Comparison of ENCODE assay signal across 2 cellular contexts in the genomic region with DNA sequence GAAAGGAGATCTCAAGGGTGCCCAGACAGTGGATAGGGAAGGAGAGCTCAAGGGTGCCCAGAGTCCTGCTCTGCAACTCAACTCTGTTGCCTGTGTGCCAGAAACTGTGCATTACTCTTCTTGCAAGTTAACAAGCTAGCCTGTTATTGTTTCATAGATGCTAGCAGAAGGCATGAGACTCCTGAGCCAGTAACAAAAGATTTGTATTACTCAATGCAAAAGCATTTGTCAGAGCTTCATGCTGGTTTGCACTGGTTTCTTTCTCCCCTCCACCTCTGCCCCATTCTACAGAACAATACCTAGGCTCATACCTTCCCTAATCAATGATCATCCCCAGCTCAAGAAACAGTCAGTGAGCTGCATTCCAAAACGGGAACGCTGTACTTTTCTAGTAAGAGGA.
TF ChIP-seq lines count a peak whose summit lies in the region.

No MANE protein-coding gene starts in this region.

TF ChIP-seq in GM23338, 12 proteins besides CTCF, POLR2A, EP300 and RAD21 (continues in another document):
- TF ChIP-seq, protein P1, sequence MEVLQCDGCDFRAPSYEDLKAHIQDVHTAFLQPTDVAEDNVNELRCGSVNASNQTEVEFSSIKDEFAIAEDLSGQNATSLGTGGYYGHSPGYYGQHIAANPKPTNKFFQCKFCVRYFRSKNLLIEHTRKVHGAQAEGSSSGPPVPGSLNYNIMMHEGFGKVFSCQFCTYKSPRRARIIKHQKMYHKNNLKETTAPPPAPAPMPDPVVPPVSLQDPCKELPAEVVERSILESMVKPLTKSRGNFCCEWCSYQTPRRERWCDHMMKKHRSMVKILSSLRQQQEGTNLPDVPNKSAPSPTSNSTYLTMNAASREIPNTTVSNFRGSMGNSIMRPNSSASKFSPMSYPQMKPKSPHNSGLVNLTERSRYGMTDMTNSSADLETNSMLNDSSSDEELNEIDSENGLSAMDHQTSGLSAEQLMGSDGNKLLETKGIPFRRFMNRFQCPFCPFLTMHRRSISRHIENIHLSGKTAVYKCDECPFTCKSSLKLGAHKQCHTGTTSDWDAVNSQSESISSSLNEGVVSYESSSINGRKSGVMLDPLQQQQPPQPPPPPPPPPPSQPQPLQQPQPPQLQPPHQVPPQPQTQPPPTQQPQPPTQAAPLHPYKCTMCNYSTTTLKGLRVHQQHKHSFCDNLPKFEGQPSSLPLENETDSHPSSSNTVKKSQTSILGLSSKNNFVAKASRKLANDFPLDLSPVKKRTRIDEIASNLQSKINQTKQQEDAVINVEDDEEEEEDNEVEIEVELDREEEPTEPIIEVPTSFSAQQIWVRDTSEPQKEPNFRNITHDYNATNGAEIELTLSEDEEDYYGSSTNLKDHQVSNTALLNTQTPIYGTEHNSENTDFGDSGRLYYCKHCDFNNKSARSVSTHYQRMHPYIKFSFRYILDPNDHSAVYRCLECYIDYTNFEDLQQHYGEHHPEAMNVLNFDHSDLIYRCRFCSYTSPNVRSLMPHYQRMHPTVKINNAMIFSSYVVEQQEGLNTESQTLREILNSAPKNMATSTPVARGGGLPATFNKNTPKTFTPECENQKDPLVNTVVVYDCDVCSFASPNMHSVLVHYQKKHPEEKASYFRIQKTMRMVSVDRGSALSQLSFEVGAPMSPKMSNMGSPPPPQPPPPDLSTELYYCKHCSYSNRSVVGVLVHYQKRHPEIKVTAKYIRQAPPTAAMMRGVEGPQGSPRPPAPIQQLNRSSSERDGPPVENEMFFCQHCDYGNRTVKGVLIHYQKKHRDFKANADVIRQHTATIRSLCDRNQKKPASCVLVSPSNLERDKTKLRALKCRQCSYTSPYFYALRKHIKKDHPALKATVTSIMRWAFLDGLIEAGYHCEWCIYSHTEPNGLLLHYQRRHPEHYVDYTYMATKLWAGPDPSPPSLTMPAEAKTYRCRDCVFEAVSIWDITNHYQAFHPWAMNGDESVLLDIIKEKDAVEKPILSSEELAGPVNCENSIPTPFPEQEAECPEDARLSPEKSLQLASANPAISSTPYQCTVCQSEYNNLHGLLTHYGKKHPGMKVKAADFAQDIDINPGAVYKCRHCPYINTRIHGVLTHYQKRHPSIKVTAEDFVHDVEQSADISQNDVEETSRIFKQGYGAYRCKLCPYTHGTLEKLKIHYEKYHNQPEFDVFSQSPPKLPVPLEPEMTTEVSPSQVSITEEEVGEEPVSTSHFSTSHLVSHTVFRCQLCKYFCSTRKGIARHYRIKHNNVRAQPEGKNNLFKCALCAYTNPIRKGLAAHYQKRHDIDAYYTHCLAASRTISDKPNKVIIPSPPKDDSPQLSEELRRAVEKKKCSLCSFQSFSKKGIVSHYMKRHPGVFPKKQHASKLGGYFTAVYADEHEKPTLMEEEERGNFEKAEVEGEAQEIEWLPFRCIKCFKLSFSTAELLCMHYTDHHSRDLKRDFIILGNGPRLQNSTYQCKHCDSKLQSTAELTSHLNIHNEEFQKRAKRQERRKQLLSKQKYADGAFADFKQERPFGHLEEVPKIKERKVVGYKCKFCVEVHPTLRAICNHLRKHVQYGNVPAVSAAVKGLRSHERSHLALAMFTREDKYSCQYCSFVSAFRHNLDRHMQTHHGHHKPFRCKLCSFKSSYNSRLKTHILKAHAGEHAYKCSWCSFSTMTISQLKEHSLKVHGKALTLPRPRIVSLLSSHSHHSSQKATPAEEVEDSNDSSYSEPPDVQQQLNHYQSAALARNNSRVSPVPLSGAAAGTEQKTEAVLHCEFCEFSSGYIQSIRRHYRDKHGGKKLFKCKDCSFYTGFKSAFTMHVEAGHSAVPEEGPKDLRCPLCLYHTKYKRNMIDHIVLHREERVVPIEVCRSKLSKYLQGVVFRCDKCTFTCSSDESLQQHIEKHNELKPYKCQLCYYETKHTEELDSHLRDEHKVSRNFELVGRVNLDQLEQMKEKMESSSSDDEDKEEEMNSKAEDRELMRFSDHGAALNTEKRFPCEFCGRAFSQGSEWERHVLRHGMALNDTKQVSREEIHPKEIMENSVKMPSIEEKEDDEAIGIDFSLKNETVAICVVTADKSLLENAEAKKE (CRISPR knock-in tag; IDR thresholded peaks at IDR 0.05), result no peak
- TF ChIP-seq ZNF331 (CRISPR knock-in tag; IDR thresholded peaks at IDR 0.05; ENCODE audit: low read depth) (no peak), NANOG (IDR thresholded peaks at IDR 0.05; ENCODE audit: borderline replicate concordance) (no peak), JUNB (IDR thresholded peaks at IDR 0.05; ENCODE audit: unreplicated experiment) (no peak), POLR2AphosphoS5 (IDR thresholded peaks at IDR 0.05; ENCODE audit: low read depth) (no peak), ZNF114 (CRISPR knock-in tag; IDR thresholded peaks at IDR 0.05) (no peak), EZH2 (IDR thresholded peaks at IDR 0.05; ENCODE audit: low read depth, unreplicated experiment) (no peak), CREB1 (CRISPR knock-in tag; IDR thresholded peaks at IDR 0.05; ENCODE audit: low read depth) (no peak)
- TF ChIP-seq, protein P2, sequence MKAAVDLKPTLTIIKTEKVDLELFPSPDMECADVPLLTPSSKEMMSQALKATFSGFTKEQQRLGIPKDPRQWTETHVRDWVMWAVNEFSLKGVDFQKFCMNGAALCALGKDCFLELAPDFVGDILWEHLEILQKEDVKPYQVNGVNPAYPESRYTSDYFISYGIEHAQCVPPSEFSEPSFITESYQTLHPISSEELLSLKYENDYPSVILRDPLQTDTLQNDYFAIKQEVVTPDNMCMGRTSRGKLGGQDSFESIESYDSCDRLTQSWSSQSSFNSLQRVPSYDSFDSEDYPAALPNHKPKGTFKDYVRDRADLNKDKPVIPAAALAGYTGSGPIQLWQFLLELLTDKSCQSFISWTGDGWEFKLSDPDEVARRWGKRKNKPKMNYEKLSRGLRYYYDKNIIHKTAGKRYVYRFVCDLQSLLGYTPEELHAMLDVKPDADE (IDR thresholded peaks at IDR 0.05), result no peak
- TF ChIP-seq, protein P3, sequence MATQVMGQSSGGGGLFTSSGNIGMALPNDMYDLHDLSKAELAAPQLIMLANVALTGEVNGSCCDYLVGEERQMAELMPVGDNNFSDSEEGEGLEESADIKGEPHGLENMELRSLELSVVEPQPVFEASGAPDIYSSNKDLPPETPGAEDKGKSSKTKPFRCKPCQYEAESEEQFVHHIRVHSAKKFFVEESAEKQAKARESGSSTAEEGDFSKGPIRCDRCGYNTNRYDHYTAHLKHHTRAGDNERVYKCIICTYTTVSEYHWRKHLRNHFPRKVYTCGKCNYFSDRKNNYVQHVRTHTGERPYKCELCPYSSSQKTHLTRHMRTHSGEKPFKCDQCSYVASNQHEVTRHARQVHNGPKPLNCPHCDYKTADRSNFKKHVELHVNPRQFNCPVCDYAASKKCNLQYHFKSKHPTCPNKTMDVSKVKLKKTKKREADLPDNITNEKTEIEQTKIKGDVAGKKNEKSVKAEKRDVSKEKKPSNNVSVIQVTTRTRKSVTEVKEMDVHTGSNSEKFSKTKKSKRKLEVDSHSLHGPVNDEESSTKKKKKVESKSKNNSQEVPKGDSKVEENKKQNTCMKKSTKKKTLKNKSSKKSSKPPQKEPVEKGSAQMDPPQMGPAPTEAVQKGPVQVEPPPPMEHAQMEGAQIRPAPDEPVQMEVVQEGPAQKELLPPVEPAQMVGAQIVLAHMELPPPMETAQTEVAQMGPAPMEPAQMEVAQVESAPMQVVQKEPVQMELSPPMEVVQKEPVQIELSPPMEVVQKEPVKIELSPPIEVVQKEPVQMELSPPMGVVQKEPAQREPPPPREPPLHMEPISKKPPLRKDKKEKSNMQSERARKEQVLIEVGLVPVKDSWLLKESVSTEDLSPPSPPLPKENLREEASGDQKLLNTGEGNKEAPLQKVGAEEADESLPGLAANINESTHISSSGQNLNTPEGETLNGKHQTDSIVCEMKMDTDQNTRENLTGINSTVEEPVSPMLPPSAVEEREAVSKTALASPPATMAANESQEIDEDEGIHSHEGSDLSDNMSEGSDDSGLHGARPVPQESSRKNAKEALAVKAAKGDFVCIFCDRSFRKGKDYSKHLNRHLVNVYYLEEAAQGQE (IDR thresholded peaks at IDR 0.05; ENCODE audit: unreplicated experiment), result no peak

TF ChIP-seq in HepG2, 621 proteins besides CTCF, POLR2A, EP300 and RAD21 (continued from another document):
- no peak for TF ChIP-seq ZNF607 (CRISPR knock-in tag; IDR thresholded peaks at IDR 0.05; ENCODE audit: borderline replicate concordance)
- TF ChIP-seq BCL6 (CRISPR knock-in tag; IDR thresholded peaks at IDR 0.05), result no peak
